Comparison of ENCODE assay signal across 23 cellular contexts in genomic region chr21:27201197-27201596, GRCh38.
"Had no signal": no experiment of that assay in that cellular context is flagged by ENCODE, and none has a peak within 500 bp of the region (broad histone marks: within the 10 kb centered on the region; RNA-seq: fewer than 3 reads in every experiment).

No MANE protein-coding gene starts in this region.

- H3K4me3 Mint-ChIP-seq: activated CD4-positive, alpha-beta T cell treated with anti-CD3 and anti-CD28 coated beads, Interleukin-2, amount 10 ng/mL, durations not matched to agents 7 days and 5 days; activated T-cell treated with anti-CD3 and anti-CD28 coated beads, Interleukin-2, amount 50 U/mL, for 72 hours; brain; central memory CD8-positive, alpha-beta T cell; nephron; type B pancreatic cell had no signal

- H3K4me3 ChIP-seq: esophagus muscularis mucosa, right atrium auricular region, smooth muscle cell had no signal

- H3K4me2 ChIP-seq: smooth muscle cell had no signal

- H3K9me3 Mint-ChIP-seq: nephron, type B pancreatic cell had no signal

- H3K27me3 ChIP-seq: esophagus muscularis mucosa, right atrium auricular region had no signal

- H3K27me3 Mint-ChIP-seq: activated CD4-positive, alpha-beta T cell treated with anti-CD3 and anti-CD28 coated beads, Interleukin-2, amount 10 ng/mL, durations not matched to agents 7 days and 5 days; brain; central memory CD8-positive, alpha-beta T cell; progenitor cell of endocrine pancreas; type B pancreatic cell had no signal

- DNase-seq: activated CD4-positive, alpha-beta T cell treated with anti-CD3 and anti-CD28 coated beads, Interleukin-2, amount 10 ng/mL, durations not matched to agents 7 days and 5 days; activated CD8-positive, alpha-beta memory T cell treated with anti-CD3 and anti-CD28 coated beads, Interleukin-2, amount 50 U/mL, for 48 hours; activated gamma-delta T cell; activated T-cell treated with anti-CD3 and anti-CD28 coated beads, Interleukin-2, amount 50 U/mL, for 72 hours; amniotic stem cell; cortex of kidney; effector CD4-positive, alpha-beta T cell; glutamatergic neuron; kidney glomerular epithelial cell; mesendoderm; nucleus accumbens; stimulated activated CD4-positive, alpha-beta T cell treated with anti-CD3 and anti-CD28 coated beads, Interleukin-4, amount 100 ng/mL, for 4 hours; stimulated activated CD8-positive, alpha-beta memory T cell treated with anti-CD3 and anti-CD28 coated beads, Interleukin-4, amount 100 ng/mL, for 48 hours; stimulated activated naive CD4-positive, alpha-beta T cell treated with Interleukin-2 at 50 U/mL for 16 hours had no signal

- H3K36me3 ChIP-seq: esophagus muscularis mucosa, right atrium auricular region had no signal

- H3K36me3 Mint-ChIP-seq: activated naive CD4-positive, alpha-beta T cell treated with anti-CD3 and anti-CD28 coated beads, Interleukin-2, amount 50 U/mL, for 72 hours; brain; type B pancreatic cell had no signal

- H3K9me3 ChIP-seq: esophagus muscularis mucosa, right atrium auricular region had no signal

- H3K27ac Mint-ChIP-seq: activated CD4-positive, alpha-beta T cell treated with anti-CD3 and anti-CD28 coated beads, Interleukin-2, amount 10 ng/mL, durations not matched to agents 7 days and 5 days; activated naive CD4-positive, alpha-beta T cell treated with anti-CD3 and anti-CD28 coated beads, Interleukin-2, amount 50 U/mL, for 72 hours; activated T-cell treated with anti-CD3 and anti-CD28 coated beads, Interleukin-2, amount 50 U/mL, for 72 hours; brain; nephron; progenitor cell of endocrine pancreas; type B pancreatic cell had no signal

- H3K4me1 ChIP-seq: right atrium auricular region had no signal

- H3K27ac ChIP-seq: esophagus muscularis mucosa, right atrium auricular region had no signal

- H3K4me1 Mint-ChIP-seq: activated CD4-positive, alpha-beta T cell treated with anti-CD3 and anti-CD28 coated beads, Interleukin-2, amount 10 ng/mL, durations not matched to agents 7 days and 5 days; brain; central memory CD8-positive, alpha-beta T cell had no signal
